7 cellular contexts compared by ENCODE assay signal in genomic region chr2:100704711-100705110, GRCh38.
"Had no signal": no experiment of that assay in that cellular context is flagged by ENCODE, and none has a peak within 500 bp of the region (broad histone marks: within the 10 kb centered on the region; RNA-seq: fewer than 3 reads in every experiment).

No MANE protein-coding gene starts in this region.

- H3K4me1 Mint-ChIP-seq: IgD-negative memory B cell had no signal

- H3K4me3 Mint-ChIP-seq: GM23338, H9, IgD-negative memory B cell had no signal

- H3K27ac Mint-ChIP-seq: GM23338, IgD-negative memory B cell had no signal

- DNase-seq: H9, HCEC 1CT, KBM-7 had no signal

- H3K4me3 ChIP-seq: GM23338 had no signal

- H3K9me3 Mint-ChIP-seq: IgD-negative memory B cell had no signal

- ATAC-seq: GM23338, HepG2 had no signal

- H3K27ac ChIP-seq: HL-60 had no signal
